ENCODE assay signal across 1 cellular context in the genomic region with DNA sequence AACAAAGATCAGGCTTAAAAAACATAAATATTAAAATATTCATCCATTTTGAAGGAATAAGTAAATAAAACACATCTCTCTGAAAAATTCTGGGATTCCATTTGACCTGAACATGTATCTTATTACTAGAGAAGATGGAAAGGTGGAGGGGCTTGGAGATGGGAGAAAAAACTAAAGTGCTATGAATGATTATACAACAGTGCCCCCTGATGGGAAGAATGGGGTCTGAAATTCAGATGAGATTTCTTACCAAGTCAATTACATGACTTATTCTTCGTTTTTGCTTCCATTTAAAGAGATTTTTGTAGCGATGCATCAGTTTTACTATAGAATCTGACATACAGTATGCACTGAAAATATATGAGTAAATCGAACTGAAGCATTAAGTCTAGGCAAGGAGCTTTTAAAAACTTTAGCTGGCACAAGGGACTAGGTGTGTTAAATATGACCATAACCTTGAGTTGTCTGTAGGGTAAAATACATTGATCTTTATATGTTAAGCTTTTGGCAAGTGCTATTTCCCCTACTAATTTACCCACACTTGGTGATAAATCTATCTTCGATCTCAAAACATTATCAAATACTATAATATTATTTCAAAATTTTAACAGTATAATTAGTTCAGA.
TF ChIP-seq lines count a peak whose summit lies in the region.

No MANE protein-coding gene starts in this region.

TF ChIP-seq in K562, 482 proteins besides CTCF, POLR2A, EP300 and RAD21 (continued from another document):
- TF ChIP-seq, protein P1, sequence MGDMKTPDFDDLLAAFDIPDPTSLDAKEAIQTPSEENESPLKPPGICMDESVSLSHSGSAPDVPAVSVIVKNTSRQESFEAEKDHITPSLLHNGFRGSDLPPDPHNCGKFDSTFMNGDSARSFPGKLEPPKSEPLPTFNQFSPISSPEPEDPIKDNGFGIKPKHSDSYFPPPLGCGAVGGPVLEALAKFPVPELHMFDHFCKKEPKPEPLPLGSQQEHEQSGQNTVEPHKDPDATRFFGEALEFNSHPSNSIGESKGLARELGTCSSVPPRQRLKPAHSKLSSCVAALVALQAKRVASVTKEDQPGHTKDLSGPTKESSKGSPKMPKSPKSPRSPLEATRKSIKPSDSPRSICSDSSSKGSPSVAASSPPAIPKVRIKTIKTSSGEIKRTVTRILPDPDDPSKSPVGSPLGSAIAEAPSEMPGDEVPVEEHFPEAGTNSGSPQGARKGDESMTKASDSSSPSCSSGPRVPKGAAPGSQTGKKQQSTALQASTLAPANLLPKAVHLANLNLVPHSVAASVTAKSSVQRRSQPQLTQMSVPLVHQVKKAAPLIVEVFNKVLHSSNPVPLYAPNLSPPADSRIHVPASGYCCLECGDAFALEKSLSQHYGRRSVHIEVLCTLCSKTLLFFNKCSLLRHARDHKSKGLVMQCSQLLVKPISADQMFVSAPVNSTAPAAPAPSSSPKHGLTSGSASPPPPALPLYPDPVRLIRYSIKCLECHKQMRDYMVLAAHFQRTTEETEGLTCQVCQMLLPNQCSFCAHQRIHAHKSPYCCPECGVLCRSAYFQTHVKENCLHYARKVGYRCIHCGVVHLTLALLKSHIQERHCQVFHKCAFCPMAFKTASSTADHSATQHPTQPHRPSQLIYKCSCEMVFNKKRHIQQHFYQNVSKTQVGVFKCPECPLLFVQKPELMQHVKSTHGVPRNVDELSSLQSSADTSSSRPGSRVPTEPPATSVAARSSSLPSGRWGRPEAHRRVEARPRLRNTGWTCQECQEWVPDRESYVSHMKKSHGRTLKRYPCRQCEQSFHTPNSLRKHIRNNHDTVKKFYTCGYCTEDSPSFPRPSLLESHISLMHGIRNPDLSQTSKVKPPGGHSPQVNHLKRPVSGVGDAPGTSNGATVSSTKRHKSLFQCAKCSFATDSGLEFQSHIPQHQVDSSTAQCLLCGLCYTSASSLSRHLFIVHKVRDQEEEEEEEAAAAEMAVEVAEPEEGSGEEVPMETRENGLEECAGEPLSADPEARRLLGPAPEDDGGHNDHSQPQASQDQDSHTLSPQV (IDR thresholded peaks at IDR 0.05) = no peak
- TF ChIP-seq, protein P2, sequence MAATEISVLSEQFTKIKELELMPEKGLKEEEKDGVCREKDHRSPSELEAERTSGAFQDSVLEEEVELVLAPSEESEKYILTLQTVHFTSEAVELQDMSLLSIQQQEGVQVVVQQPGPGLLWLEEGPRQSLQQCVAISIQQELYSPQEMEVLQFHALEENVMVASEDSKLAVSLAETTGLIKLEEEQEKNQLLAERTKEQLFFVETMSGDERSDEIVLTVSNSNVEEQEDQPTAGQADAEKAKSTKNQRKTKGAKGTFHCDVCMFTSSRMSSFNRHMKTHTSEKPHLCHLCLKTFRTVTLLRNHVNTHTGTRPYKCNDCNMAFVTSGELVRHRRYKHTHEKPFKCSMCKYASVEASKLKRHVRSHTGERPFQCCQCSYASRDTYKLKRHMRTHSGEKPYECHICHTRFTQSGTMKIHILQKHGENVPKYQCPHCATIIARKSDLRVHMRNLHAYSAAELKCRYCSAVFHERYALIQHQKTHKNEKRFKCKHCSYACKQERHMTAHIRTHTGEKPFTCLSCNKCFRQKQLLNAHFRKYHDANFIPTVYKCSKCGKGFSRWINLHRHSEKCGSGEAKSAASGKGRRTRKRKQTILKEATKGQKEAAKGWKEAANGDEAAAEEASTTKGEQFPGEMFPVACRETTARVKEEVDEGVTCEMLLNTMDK (IDR thresholded peaks at IDR 0.05; ENCODE audit: borderline replicate concordance, insufficient read depth, low read depth, low read length, poor library complexity, severe bottlenecking) = no peak
- TF ChIP-seq LEF1 (IDR thresholded peaks at IDR 0.05) (no peak), SMAD4 (CRISPR knock-in tag; conservative IDR thresholded peaks at IDR 0.05) (no peak), SP1 (CRISPR knock-in tag; IDR thresholded peaks at IDR 0.05) (no peak), ZNF766 (CRISPR knock-in tag; conservative IDR thresholded peaks at IDR 0.05) (no peak), TGIF2 (CRISPR knock-in tag; IDR thresholded peaks at IDR 0.05) (no peak)
- TF ChIP-seq, protein P3, sequence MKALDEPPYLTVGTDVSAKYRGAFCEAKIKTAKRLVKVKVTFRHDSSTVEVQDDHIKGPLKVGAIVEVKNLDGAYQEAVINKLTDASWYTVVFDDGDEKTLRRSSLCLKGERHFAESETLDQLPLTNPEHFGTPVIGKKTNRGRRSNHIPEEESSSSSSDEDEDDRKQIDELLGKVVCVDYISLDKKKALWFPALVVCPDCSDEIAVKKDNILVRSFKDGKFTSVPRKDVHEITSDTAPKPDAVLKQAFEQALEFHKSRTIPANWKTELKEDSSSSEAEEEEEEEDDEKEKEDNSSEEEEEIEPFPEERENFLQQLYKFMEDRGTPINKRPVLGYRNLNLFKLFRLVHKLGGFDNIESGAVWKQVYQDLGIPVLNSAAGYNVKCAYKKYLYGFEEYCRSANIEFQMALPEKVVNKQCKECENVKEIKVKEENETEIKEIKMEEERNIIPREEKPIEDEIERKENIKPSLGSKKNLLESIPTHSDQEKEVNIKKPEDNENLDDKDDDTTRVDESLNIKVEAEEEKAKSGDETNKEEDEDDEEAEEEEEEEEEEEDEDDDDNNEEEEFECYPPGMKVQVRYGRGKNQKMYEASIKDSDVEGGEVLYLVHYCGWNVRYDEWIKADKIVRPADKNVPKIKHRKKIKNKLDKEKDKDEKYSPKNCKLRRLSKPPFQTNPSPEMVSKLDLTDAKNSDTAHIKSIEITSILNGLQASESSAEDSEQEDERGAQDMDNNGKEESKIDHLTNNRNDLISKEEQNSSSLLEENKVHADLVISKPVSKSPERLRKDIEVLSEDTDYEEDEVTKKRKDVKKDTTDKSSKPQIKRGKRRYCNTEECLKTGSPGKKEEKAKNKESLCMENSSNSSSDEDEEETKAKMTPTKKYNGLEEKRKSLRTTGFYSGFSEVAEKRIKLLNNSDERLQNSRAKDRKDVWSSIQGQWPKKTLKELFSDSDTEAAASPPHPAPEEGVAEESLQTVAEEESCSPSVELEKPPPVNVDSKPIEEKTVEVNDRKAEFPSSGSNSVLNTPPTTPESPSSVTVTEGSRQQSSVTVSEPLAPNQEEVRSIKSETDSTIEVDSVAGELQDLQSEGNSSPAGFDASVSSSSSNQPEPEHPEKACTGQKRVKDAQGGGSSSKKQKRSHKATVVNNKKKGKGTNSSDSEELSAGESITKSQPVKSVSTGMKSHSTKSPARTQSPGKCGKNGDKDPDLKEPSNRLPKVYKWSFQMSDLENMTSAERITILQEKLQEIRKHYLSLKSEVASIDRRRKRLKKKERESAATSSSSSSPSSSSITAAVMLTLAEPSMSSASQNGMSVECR (CRISPR knock-in tag; IDR thresholded peaks at IDR 0.05) = no peak
